Comparison of ENCODE assay signal across 37 cellular contexts in the genomic region with DNA sequence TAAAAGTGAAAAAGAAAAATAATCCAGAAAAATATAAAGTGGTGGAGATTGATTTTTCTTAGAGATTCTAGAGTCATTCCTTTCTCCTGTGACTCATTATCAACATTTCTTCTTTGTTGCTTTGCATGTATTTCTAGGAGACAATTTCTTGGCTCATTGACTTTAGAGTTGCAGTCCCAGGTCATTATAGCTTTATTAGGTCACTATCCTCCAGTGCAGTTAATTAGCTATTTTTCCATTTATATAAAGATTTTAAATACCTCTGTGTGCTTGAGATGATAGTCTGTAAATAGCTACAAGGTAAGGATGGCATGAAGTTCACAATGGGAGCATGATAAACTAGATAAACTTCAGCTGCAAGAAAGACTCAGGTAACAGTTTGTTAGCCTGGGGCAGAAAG. TPM values are rescaled to one million over a fixed set of nuclear protein-coding genes. Genes with fewer than 3 reads are reported as not detected.
"Had no signal": no experiment of that assay in that cellular context is flagged by ENCODE, and none has a peak within 500 bp of the region (broad histone marks: within the 10 kb centered on the region; RNA-seq: fewer than 3 reads in every experiment).

A gene with protein sequence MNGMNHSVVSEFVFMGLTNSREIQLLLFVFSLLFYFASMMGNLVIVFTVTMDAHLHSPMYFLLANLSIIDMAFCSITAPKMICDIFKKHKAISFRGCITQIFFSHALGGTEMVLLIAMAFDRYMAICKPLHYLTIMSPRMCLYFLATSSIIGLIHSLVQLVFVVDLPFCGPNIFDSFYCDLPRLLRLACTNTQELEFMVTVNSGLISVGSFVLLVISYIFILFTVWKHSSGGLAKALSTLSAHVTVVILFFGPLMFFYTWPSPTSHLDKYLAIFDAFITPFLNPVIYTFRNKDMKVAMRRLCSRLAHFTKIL (plus strand): TSS at position 301 of the 400 bp plus-strand sequence. CDS start 5,985 bp downstream, outside the sequence.

- ATAC-seq: activated CD8-positive, alpha-beta memory T cell treated with anti-CD3 and anti-CD28 coated beads, Interleukin-2, amount 10 ng/mL, durations not matched to agents 7 days and 5 days; activated CD8-positive, alpha-beta T cell treated with anti-CD3 and anti-CD28 coated beads, Interleukin-2, amount 10 ng/mL, durations not matched to agents 7 days and 5 days; activated naive CD8-positive, alpha-beta T cell treated with anti-CD3 and anti-CD28 coated beads, Interleukin-2, amount 50 U/mL, for 24 hours had no signal

- H3K9me3 Mint-ChIP-seq: activated B cell treated with CpG ODN at 0.5 μM for 24 hours; activated CD4-positive, alpha-beta memory T cell treated with anti-CD3 and anti-CD28 coated beads, Interleukin-2, amount 10 ng/mL, durations not matched to agents 7 days and 5 days; activated naive CD4-positive, alpha-beta T cell treated with anti-CD3 and anti-CD28 coated beads, Interleukin-2, amount 10 ng/mL, durations not matched to agents 7 days and 5 days; activated naive CD8-positive, alpha-beta T cell treated with anti-CD3 and anti-CD28 coated beads, Interleukin-2, amount 10 ng/mL, durations not matched to agents 7 days and 5 days; activated T-cell treated with anti-CD3 and anti-CD28 coated beads, Interleukin-2, amount 50 U/mL, for 24 hours; activated T-helper 2 cell treated with anti-CD3 and anti-CD28 coated beads, Interferon-gamma antibody, Interleukin-2, Interleukin-4, amounts not matched to agents 10 μg/mL and 5 μg/mL and 100 μg/mL, durations not matched to agents 14 hours and 24 hours and 36 hours; central memory CD8-positive, alpha-beta T cell; T-helper 1 cell treated with Interleukin-12 subunit alpha and Interleukin-12 subunit beta and Interleukin-4 antibody, amounts not matched to agents 30 μg/mL and 1 μg/mL, for 36 hours; T-helper 2 cell treated with Interferon-gamma antibody and Interleukin-4, amounts not matched to agents 5 μg/mL and 100 μg/mL, for 36 hours had no signal

- H3K27me3 ChIP-seq: ascending aorta had no signal

- H3K4me1 ChIP-seq: ascending aorta had no signal

- H3K27ac ChIP-seq: ascending aorta, cardiac muscle cell, VCaP had no signal

- H3K36me3 Mint-ChIP-seq: activated CD8-positive, alpha-beta memory T cell treated with anti-CD3 and anti-CD28 coated beads, Interleukin-2, amount 10 ng/mL, durations not matched to agents 7 days and 5 days; activated naive CD4-positive, alpha-beta T cell treated with anti-CD3 and anti-CD28 coated beads, Interleukin-2, amount 10 ng/mL, durations not matched to agents 7 days and 5 days; activated naive CD4-positive, alpha-beta T cell treated with anti-CD3 and anti-CD28 coated beads, Interleukin-2, amount 50 U/mL, for 24 hours; activated naive CD8-positive, alpha-beta T cell; activated naive CD8-positive, alpha-beta T cell treated with anti-CD3 and anti-CD28 coated beads, Interleukin-2, amount 10 ng/mL, durations not matched to agents 7 days and 5 days; brain had no signal

- H3K36me3 ChIP-seq: ascending aorta, cardiac muscle cell had no signal

- H3K4me3 ChIP-seq: ascending aorta, cardiac muscle cell had no signal

- H3K4me1 Mint-ChIP-seq: activated B cell treated with CpG ODN at 0.5 μM for 24 hours; activated CD4-positive, alpha-beta memory T cell treated with anti-CD3 and anti-CD28 coated beads, Interleukin-2, amount 10 ng/mL, durations not matched to agents 7 days and 5 days; activated CD4-positive, alpha-beta T cell treated with anti-CD3 and anti-CD28 coated beads, Interleukin-2, amount 10 ng/mL, durations not matched to agents 24 days and 14 days; activated CD8-positive, alpha-beta memory T cell treated with anti-CD3 and anti-CD28 coated beads, Interleukin-2, amount 10 ng/mL, durations not matched to agents 7 days and 5 days; activated naive CD4-positive, alpha-beta T cell treated with anti-CD3 and anti-CD28 coated beads, Interleukin-2, amount 10 ng/mL, durations not matched to agents 7 days and 5 days; activated naive CD4-positive, alpha-beta T cell treated with anti-CD3 and anti-CD28 coated beads, Interleukin-2, amount 50 U/mL, for 24 hours; activated naive CD8-positive, alpha-beta T cell treated with anti-CD3 and anti-CD28 coated beads, Interleukin-2, amount 10 ng/mL, durations not matched to agents 7 days and 5 days; activated naive CD8-positive, alpha-beta T cell treated with anti-CD3 and anti-CD28 coated beads, Interleukin-2, amount 50 U/mL, for 24 hours; brain; central memory CD8-positive, alpha-beta T cell had no signal

- DNase-seq: activated B cell treated with CpG ODN at 0.5 μM for 24 hours; activated CD4-positive, alpha-beta memory T cell treated with anti-CD3 and anti-CD28 coated beads, Interleukin-2, amount 10 ng/mL, durations not matched to agents 7 days and 5 days; activated CD4-positive, alpha-beta T cell treated with anti-CD3 and anti-CD28 coated beads for 4 hours; activated CD4-positive, alpha-beta T cell treated with anti-CD3 and anti-CD28 coated beads, Interleukin-2, amount 10 ng/mL, durations not matched to agents 24 days and 14 days; activated CD4-positive, alpha-beta T cell treated with anti-CD3 and anti-CD28 coated beads, Interleukin-2, amount 50 U/mL, for 48 hours; activated CD4-positive, CD25-positive, alpha-beta regulatory T cell treated with anti-CD3 and anti-CD28 coated beads, Interleukin-2, amount 50 U/mL, for 72 hours; activated CD8-positive, alpha-beta memory T cell treated with anti-CD3 and anti-CD28 coated beads for 24 hours; activated CD8-positive, alpha-beta memory T cell treated with anti-CD3 and anti-CD28 coated beads, Interleukin-2, amount 10 ng/mL, durations not matched to agents 7 days and 5 days; activated CD8-positive, alpha-beta memory T cell treated with anti-CD3 and anti-CD28 coated beads, Interleukin-2, amount 50 U/mL, for 48 hours; activated CD8-positive, alpha-beta T cell treated with anti-CD3 and anti-CD28 coated beads, Interleukin-2, amount 10 ng/mL, durations not matched to agents 7 days and 5 days; activated effector memory CD4-positive, alpha-beta T cell treated with Interleukin-2 at 50 U/mL for 16 hours; activated gamma-delta T cell; activated naive CD4-positive, alpha-beta T cell treated with anti-CD3 and anti-CD28 coated beads, Interleukin-2, amount 10 ng/mL, durations not matched to agents 7 days and 5 days; activated naive CD4-positive, alpha-beta T cell treated with Interleukin-2 at 50 U/mL for 16 hours; activated naive CD8-positive, alpha-beta T cell treated with anti-CD3 and anti-CD28 coated beads, Interleukin-2, amount 10 ng/mL, durations not matched to agents 7 days and 5 days; activated naive CD8-positive, alpha-beta T cell treated with anti-CD3 and anti-CD28 coated beads, Interleukin-2, amount 50 U/mL, for 24 hours; activated T-cell treated with anti-CD3 and anti-CD28 coated beads, Interleukin-2, amount 50 U/mL, for 24 hours; activated T-cell treated with anti-CD3 and anti-CD28 coated beads, Interleukin-2, amount 50 U/mL, for 48 hours; amygdala; anterior cingulate cortex; caudate nucleus; cerebellar nuclear complex; T-helper 1 cell; T-helper 2 cell; T-helper 9 cell had no signal

- H3K4me3 Mint-ChIP-seq: activated B cell treated with CpG ODN at 0.5 μM for 24 hours; activated CD4-positive, alpha-beta memory T cell treated with anti-CD3 and anti-CD28 coated beads, Interleukin-2, amount 10 ng/mL, durations not matched to agents 7 days and 5 days; activated CD4-positive, alpha-beta T cell treated with anti-CD3 and anti-CD28 coated beads, Interleukin-2, amount 10 ng/mL, durations not matched to agents 24 days and 14 days; activated CD8-positive, alpha-beta memory T cell treated with anti-CD3 and anti-CD28 coated beads, Interleukin-2, amount 10 ng/mL, durations not matched to agents 7 days and 5 days; activated CD8-positive, alpha-beta T cell treated with anti-CD3 and anti-CD28 coated beads, Interleukin-2, amount 10 ng/mL, durations not matched to agents 7 days and 5 days; activated naive CD4-positive, alpha-beta T cell treated with anti-CD3 and anti-CD28 coated beads, Interleukin-2, amount 10 ng/mL, durations not matched to agents 7 days and 5 days; activated naive CD4-positive, alpha-beta T cell treated with anti-CD3 and anti-CD28 coated beads, Interleukin-2, amount 50 U/mL, for 24 hours; activated naive CD8-positive, alpha-beta T cell; activated naive CD8-positive, alpha-beta T cell treated with anti-CD3 and anti-CD28 coated beads, Interleukin-2, amount 10 ng/mL, durations not matched to agents 7 days and 5 days; activated naive CD8-positive, alpha-beta T cell treated with anti-CD3 and anti-CD28 coated beads, Interleukin-2, amount 50 U/mL, for 24 hours; activated T-cell treated with anti-CD3 and anti-CD28 coated beads, Interleukin-2, amount 50 U/mL, for 24 hours; brain; central memory CD8-positive, alpha-beta T cell; T-helper 1 cell treated with Interleukin-12 subunit alpha and Interleukin-12 subunit beta and Interleukin-4 antibody, amounts not matched to agents 30 μg/mL and 1 μg/mL, for 36 hours; T-helper 2 cell treated with Interferon-gamma antibody and Interleukin-4, amounts not matched to agents 5 μg/mL and 100 μg/mL, for 36 hours had no signal

- H3K27me3 Mint-ChIP-seq: activated naive CD4-positive, alpha-beta T cell treated with anti-CD3 and anti-CD28 coated beads, Interleukin-2, amount 10 ng/mL, durations not matched to agents 7 days and 5 days had no signal

- H3K27ac Mint-ChIP-seq: activated B cell treated with CpG ODN at 0.5 μM for 24 hours; activated CD4-positive, alpha-beta memory T cell treated with anti-CD3 and anti-CD28 coated beads, Interleukin-2, amount 10 ng/mL, durations not matched to agents 7 days and 5 days; activated CD4-positive, alpha-beta T cell treated with anti-CD3 and anti-CD28 coated beads, Interleukin-2, amount 10 ng/mL, durations not matched to agents 24 days and 14 days; activated CD8-positive, alpha-beta memory T cell treated with anti-CD3 and anti-CD28 coated beads, Interleukin-2, amount 10 ng/mL, durations not matched to agents 7 days and 5 days; activated CD8-positive, alpha-beta T cell treated with anti-CD3 and anti-CD28 coated beads, Interleukin-2, amount 10 ng/mL, durations not matched to agents 7 days and 5 days; activated naive CD4-positive, alpha-beta T cell treated with anti-CD3 and anti-CD28 coated beads, Interleukin-2, amount 10 ng/mL, durations not matched to agents 7 days and 5 days; activated naive CD4-positive, alpha-beta T cell treated with anti-CD3 and anti-CD28 coated beads, Interleukin-2, amount 50 U/mL, for 24 hours; activated naive CD8-positive, alpha-beta T cell; activated naive CD8-positive, alpha-beta T cell treated with anti-CD3 and anti-CD28 coated beads, Interleukin-2, amount 10 ng/mL, durations not matched to agents 7 days and 5 days; activated naive CD8-positive, alpha-beta T cell treated with anti-CD3 and anti-CD28 coated beads, Interleukin-2, amount 50 U/mL, for 24 hours; activated T-cell treated with anti-CD3 and anti-CD28 coated beads, Interleukin-2, amount 50 U/mL, for 24 hours; activated T-helper 2 cell treated with anti-CD3 and anti-CD28 coated beads, Interferon-gamma antibody, Interleukin-2, Interleukin-4, amounts not matched to agents 10 μg/mL and 5 μg/mL and 100 μg/mL, durations not matched to agents 14 hours and 24 hours and 36 hours; brain; T-helper 1 cell treated with Interleukin-12 subunit alpha and Interleukin-12 subunit beta and Interleukin-4 antibody, amounts not matched to agents 30 μg/mL and 1 μg/mL, for 36 hours; T-helper 2 cell treated with Interferon-gamma antibody and Interleukin-4, amounts not matched to agents 5 μg/mL and 100 μg/mL, for 36 hours had no signal

- H3K9me3 ChIP-seq: ascending aorta had no signal

RNA-seq across cellular contexts. Expression of the gene that starts here (rescaled TPM):
- total RNA-seq: activated B cell treated with CpG ODN at 0.5 μM for 24 hours; activated CD4-positive, alpha-beta memory T cell treated with anti-CD3 and anti-CD28 coated beads, Interleukin-2, amount 10 ng/mL, durations not matched to agents 7 days and 5 days; activated CD4-positive, alpha-beta T cell treated with anti-CD3 and anti-CD28 coated beads, Interleukin-2, amount 10 ng/mL, durations not matched to agents 24 days and 14 days; activated CD8-positive, alpha-beta memory T cell treated with anti-CD3 and anti-CD28 coated beads, Interleukin-2, amount 10 ng/mL, durations not matched to agents 7 days and 5 days; activated CD8-positive, alpha-beta T cell treated with anti-CD3 and anti-CD28 coated beads, Interleukin-2, amount 10 ng/mL, durations not matched to agents 7 days and 5 days; activated naive CD8-positive, alpha-beta T cell treated with anti-CD3 and anti-CD28 coated beads, Interleukin-2, amount 10 ng/mL, durations not matched to agents 7 days and 5 days; activated T-helper 2 cell treated with anti-CD3 and anti-CD28 coated beads, Interferon-gamma antibody, Interleukin-2, Interleukin-4, amounts not matched to agents 10 μg/mL and 5 μg/mL and 100 μg/mL, durations not matched to agents 14 hours and 24 hours and 36 hours; ascending aorta; bronchial epithelial cell; cardiac muscle cell had no signal
- polyA plus RNA-seq: adipose tissue, cardiac muscle cell had no signal
